In the genomic region with DNA sequence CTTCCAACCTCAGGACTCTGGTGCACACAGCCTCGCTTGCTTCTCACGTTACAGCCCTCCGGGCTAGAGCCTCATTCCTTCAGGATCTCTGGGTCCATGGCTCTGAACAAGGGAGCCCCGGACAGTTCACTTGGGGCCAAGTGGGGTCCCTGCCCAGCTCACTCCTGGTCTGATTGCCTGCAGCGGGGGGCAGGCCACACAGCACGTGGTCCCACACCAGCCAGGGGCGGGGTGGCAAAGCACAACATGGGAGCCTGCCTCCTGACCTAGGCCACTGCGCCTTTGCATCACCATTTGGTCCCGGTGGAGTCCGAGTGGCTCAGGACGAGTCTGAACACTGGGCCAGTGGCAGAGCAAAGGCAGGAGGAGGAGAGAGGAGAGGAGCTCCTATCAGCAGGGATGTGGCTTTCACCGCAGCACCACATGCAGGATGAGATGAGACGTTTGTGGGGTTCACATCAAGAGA, we compare ENCODE assay signal across 1 cellular context.
TF ChIP-seq lines count a peak whose summit lies in the region.

No MANE protein-coding gene starts in this region.

TF ChIP-seq in H1, 55 proteins besides CTCF, POLR2A, EP300 and RAD21:
- TF ChIP-seq KDM1A (IDR thresholded peaks at IDR 0.05; ENCODE audit: borderline replicate concordance, low read length): no peak
